35 cellular contexts compared by ENCODE assay signal in genomic region chr6:143778926-143779325, GRCh38.
"Had no signal": no experiment of that assay in that cellular context is flagged by ENCODE, and none has a peak within 500 bp of the region (broad histone marks: within the 10 kb centered on the region; RNA-seq: fewer than 3 reads in every experiment).

No MANE protein-coding gene starts in this region.

- H3K9me3 ChIP-seq: adrenal gland, body of pancreas, breast epithelium, MG63, Peyer's patch had no signal

- H3K4me1 ChIP-seq: breast epithelium, Peyer's patch had no signal

- DNase-seq: activated B cell treated with CpG ODN at 0.5 μM for 24 hours; activated CD4-positive, alpha-beta memory T cell treated with anti-CD3 and anti-CD28 coated beads for 36 hours; activated CD4-positive, alpha-beta T cell treated with anti-CD3 and anti-CD28 coated beads for 4 hours; activated CD4-positive, alpha-beta T cell treated with anti-CD3 and anti-CD28 coated beads, Interleukin-2, amount 50 U/mL, for 1 hour; activated CD4-positive, CD25-positive, alpha-beta regulatory T cell treated with anti-CD3 and anti-CD28 coated beads, Interleukin-2, amount 50 U/mL, for 72 hours; activated CD8-positive, alpha-beta memory T cell treated with anti-CD3 and anti-CD28 coated beads, Interleukin-2, amount 50 U/mL, for 4 hours; activated gamma-delta T cell treated with Interleukin-2 at 50 U/mL for 16 hours; activated naive CD4-positive, alpha-beta T cell treated with anti-CD3 and anti-CD28 coated beads for 36 hours; activated T-cell treated with anti-CD3 and anti-CD28 coated beads for 4 hours; activated T-cell treated with anti-CD3 and anti-CD28 coated beads, Interleukin-2, amount 50 U/mL, for 4 hours; adrenal gland; body of pancreas; MG63; NCI-H1048; NCI-H1105 treated with DMSO at 0.1 percent for 48 hours; NCI-H1436; NCI-H1694; NCI-H1930; NCI-H2081 treated with DMSO at 0.1 percent for 48 hours; NCI-H345; NCI-H524 treated with DMSO at 0.1 percent for 48 hours; NK-92 treated with Interleukin-12 subunit alpha and Interleukin-12 subunit beta, amount 100 ng/mL, for 24 hours; PC-3; Peyer's patch; SIG-M5; SW 1271; T-helper 1 cell; T-helper 2 cell; T-helper 9 cell had no signal

- H3K27ac Mint-ChIP-seq: activated B cell treated with CpG ODN at 0.5 μM for 24 hours; activated CD4-positive, alpha-beta memory T cell treated with anti-CD3 and anti-CD28 coated beads for 36 hours; activated naive CD4-positive, alpha-beta T cell treated with anti-CD3 and anti-CD28 coated beads for 36 hours; activated naive CD4-positive, alpha-beta T cell treated with anti-CD3 and anti-CD28 coated beads, Interleukin-2, amount 50 U/mL, for 72 hours; activated T-helper 1 cell treated with anti-CD3 and anti-CD28 coated beads, Interleukin-12 subunit alpha, Interleukin-12 subunit beta, Interleukin-2, Interleukin-4 antibody, amounts not matched to agents 30 ng/mL and 10 ng/mL and 1 ng/mL, durations not matched to agents 14 hours and 24 hours and 36 hours had no signal

- H3K27ac ChIP-seq: body of pancreas, breast epithelium, Peyer's patch, RWPE1, VCaP had no signal

- H3K4me3 ChIP-seq: adrenal gland, body of pancreas, breast epithelium, MG63, Peyer's patch had no signal

- H3K4me3 Mint-ChIP-seq: activated B cell treated with CpG ODN at 0.5 μM for 24 hours; activated CD4-positive, alpha-beta memory T cell treated with anti-CD3 and anti-CD28 coated beads for 36 hours; activated naive CD4-positive, alpha-beta T cell treated with anti-CD3 and anti-CD28 coated beads for 36 hours; activated T-cell treated with anti-CD3 and anti-CD28 coated beads, Interleukin-2, amount 50 U/mL, for 4 hours; activated T-helper 1 cell treated with anti-CD3 and anti-CD28 coated beads, Interleukin-12 subunit alpha, Interleukin-12 subunit beta, Interleukin-2, Interleukin-4 antibody, amounts not matched to agents 30 ng/mL and 10 ng/mL and 1 ng/mL, durations not matched to agents 14 hours and 24 hours and 36 hours had no signal

- H3K9me3 Mint-ChIP-seq: activated B cell treated with CpG ODN at 0.5 μM for 24 hours; activated CD4-positive, alpha-beta memory T cell treated with anti-CD3 and anti-CD28 coated beads for 36 hours; activated naive CD4-positive, alpha-beta T cell treated with anti-CD3 and anti-CD28 coated beads for 36 hours; activated naive CD4-positive, alpha-beta T cell treated with anti-CD3 and anti-CD28 coated beads, Interleukin-2, amount 50 U/mL, for 72 hours; activated T-cell treated with anti-CD3 and anti-CD28 coated beads, Interleukin-2, amount 50 U/mL, for 4 hours; activated T-helper 1 cell treated with anti-CD3 and anti-CD28 coated beads, Interleukin-12 subunit alpha, Interleukin-12 subunit beta, Interleukin-2, Interleukin-4 antibody, amounts not matched to agents 30 ng/mL and 10 ng/mL and 1 ng/mL, durations not matched to agents 14 hours and 24 hours and 36 hours had no signal

- FAIRE-seq: astrocyte had no signal

- H3K27me3 Mint-ChIP-seq: activated B cell treated with CpG ODN at 0.5 μM for 24 hours; activated CD4-positive, alpha-beta memory T cell treated with anti-CD3 and anti-CD28 coated beads for 36 hours had no signal

- H3K36me3 ChIP-seq: breast epithelium had no signal

- H3K27me3 ChIP-seq: adrenal gland, body of pancreas, breast epithelium, MG63, Peyer's patch had no signal

- H3K4me1 Mint-ChIP-seq: activated B cell treated with CpG ODN at 0.5 μM for 24 hours had no signal
